Comparison of ENCODE assay signal across 13 cellular contexts in genomic region chr9:108759835-108760234, GRCh38.
"Had no signal": no experiment of that assay in that cellular context is flagged by ENCODE, and none has a peak within 500 bp of the region (broad histone marks: within the 10 kb centered on the region; RNA-seq: fewer than 3 reads in every experiment).

No MANE protein-coding gene starts in this region.

- H3K27me3 ChIP-seq: sigmoid colon, transverse colon had no signal

- H3K4me1 ChIP-seq: psoas muscle had no signal

- H3K36me3 ChIP-seq: sigmoid colon, transverse colon had no signal

- DNase-seq: activated CD4-positive, alpha-beta T cell treated with anti-CD3 and anti-CD28 coated beads, Interleukin-2, amount 10 ng/mL, durations not matched to agents 24 days and 14 days; activated naive CD4-positive, alpha-beta T cell treated with Interleukin-2 at 50 U/mL for 16 hours; activated naive CD8-positive, alpha-beta T cell treated with anti-CD3 and anti-CD28 coated beads, Interleukin-2, amount 50 U/mL, for 24 hours; foreskin melanocyte; head of caudate nucleus; natural killer cell; nucleus accumbens; psoas muscle; sigmoid colon; stimulated activated naive CD4-positive, alpha-beta T cell; substantia nigra; transverse colon had no signal

- ATAC-seq: activated naive CD8-positive, alpha-beta T cell treated with anti-CD3 and anti-CD28 coated beads, Interleukin-2, amount 50 U/mL, for 24 hours; natural killer cell; psoas muscle had no signal

- FAIRE-seq: colon had no signal

- H3K27ac ChIP-seq: psoas muscle, sigmoid colon, transverse colon had no signal

- H3K4me3 ChIP-seq: psoas muscle, sigmoid colon, transverse colon had no signal

- H3K9me3 ChIP-seq: psoas muscle, sigmoid colon, transverse colon had no signal
